Comparison of ENCODE assay signal across 8 cellular contexts in the genomic region with DNA sequence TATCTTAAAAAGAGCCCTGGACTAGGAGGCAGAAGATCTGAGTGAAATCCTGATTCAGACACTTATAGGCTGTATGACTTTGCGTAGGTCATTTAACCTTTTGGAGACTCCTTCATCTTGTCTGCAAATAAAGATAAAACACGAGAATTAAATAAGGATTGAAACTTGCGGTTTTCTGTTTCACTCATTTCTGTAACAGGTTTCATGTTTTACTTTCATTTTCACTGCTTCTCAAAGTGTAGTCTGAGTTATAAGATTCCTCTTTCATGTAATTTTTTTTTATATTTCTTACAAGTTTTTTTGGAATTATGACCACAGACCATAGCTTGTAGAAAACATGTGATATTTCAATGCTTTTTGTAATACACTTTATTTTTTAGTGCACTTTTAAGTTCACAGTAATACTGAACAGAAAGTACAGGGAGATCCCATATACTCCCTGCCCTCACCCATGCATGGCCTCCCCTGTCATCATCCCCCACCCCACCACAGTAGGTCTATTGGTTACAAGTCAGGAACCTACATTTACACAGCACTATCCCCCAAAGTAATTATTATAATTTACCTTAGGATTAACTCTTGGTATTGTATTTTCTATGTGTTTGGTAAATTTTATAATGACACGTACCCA.
A peak's percentile ranks its signal among the peaks of the same experiment; 100 is the strongest.
DNase-seq lines count a peak whose midpoint lies in the region; ATAC-seq and TF ChIP-seq lines count a peak whose summit lies in the region.

No MANE protein-coding gene starts in this region.

- DNase-seq in DND-41 (peak; percentile 71), left lung (no peak), upper lobe of left lung (no peak), SKM-1 treated with dmso at 0.1 percent for 144 hours (lab: John Stamatoyannopoulos, UW; ENCODE audit: unreplicated experiment) (no peak), iPS-NIHi7 (ENCODE audit: extremely low spot score) (no peak)
- peak; percentile 65 for DNase-seq in activated CD8-positive, alpha-beta T cell treated with anti-CD3 and anti-CD28 coated beads for 36 hours

- peak overlapping the region; percentile 59 for H3K27ac Mint-ChIP-seq in activated CD8-positive, alpha-beta T cell treated with anti-CD3 and anti-CD28 coated beads for 36 hours

- intact Hi-C loops in activated CD8-positive, alpha-beta T cell treated with anti-CD3 and anti-CD28 coated beads for 36 hours (cut with micrococcal nuclease): loop anchor here (5.0 to 10.0 kb wide), 2 partner anchors 105 to 768 kb away; no protein-coding TSS in a partner anchor
- intact Hi-C loops in left lung (cut with DNase I): no loop called here

- H3K27me3 Mint-ChIP-seq in activated CD8-positive, alpha-beta T cell treated with anti-CD3 and anti-CD28 coated beads for 36 hours: no peaks in the 10 kb centered on the region

- no peaks in the 10 kb centered on the region for H3K79me2 ChIP-seq in DND-41 (ENCODE audit: insufficient read depth, low read length)

- H2AFZ ChIP-seq in DND-41 (ENCODE audit: low read depth, low read length): peak overlapping the region; percentile 61

- CTCF ChIA-PET in activated CD8-positive, alpha-beta T cell treated with anti-CD3 and anti-CD28 coated beads for 36 hours (lab: Charles Lee): no interaction called here

- H4K20me1 ChIP-seq in DND-41 (ENCODE audit: insufficient read depth, low read length): no peaks in the 10 kb centered on the region

- no peaks in the 10 kb centered on the region for H3K9me3 ChIP-seq in DND-41 (ENCODE audit: insufficient read depth, low read length, severe bottlenecking)
- no peaks in the 10 kb centered on the region for H3K9me3 ChIP-seq in left lung
- H3K9me3 ChIP-seq in upper lobe of left lung: no peaks in the 10 kb centered on the region

- H3K4me2 ChIP-seq in DND-41 (ENCODE audit: insufficient read depth, low read length): peak overlapping the region; percentile 74

- no peak for TF ChIP-seq CTCF in DND-41 (IDR thresholded peaks at IDR 0.05; ENCODE audit: borderline replicate concordance, extremely low read depth, low read length, poor library complexity, severe bottlenecking)
- no peak for TF ChIP-seq CTCF in activated CD8-positive, alpha-beta T cell treated with anti-CD3 and anti-CD28 coated beads for 36 hours (IDR thresholded peaks at IDR 0.05)
- no peak for TF ChIP-seq CTCF in left lung (IDR thresholded peaks at IDR 0.05)
- TF ChIP-seq CTCF in upper lobe of left lung (IDR thresholded peaks at IDR 0.05): no peak

- ATAC-seq in DND-41 (ENCODE audit: insufficient read depth, low read depth): peak; percentile 89
- ATAC-seq in GM19395 (IDR thresholded peaks at IDR 0.05; ENCODE audit: unreplicated experiment): peak; percentile 91
- ATAC-seq in HG03439 (IDR thresholded peaks at IDR 0.05; ENCODE audit: unreplicated experiment): peak; percentile 97
- peak; percentile 86 for ATAC-seq in activated CD8-positive, alpha-beta T cell treated with anti-CD3 and anti-CD28 coated beads for 36 hours
- ATAC-seq in left lung: peak; percentile 67
- peak; percentile 62 to 63 for ATAC-seq in upper lobe of left lung (ENCODE audit: low FRiP score in 2 of 2)

- peak overlapping the region; percentile 56 for H3K9ac ChIP-seq in DND-41 (ENCODE audit: low read depth, low read length)

- H3K4me1 ChIP-seq in DND-41 (ENCODE audit: insufficient read depth, low read length) (peaks cover 46% of the 10 kb centered on the region), left lung (peaks cover 7 to 10% of the 10 kb centered on the region in 2 donors), upper lobe of left lung (peaks cover 3 to 18% (median 13%) of the 10 kb centered on the region in 4 donors)

- peaks cover 43% of the 10 kb centered on the region for H3K4me1 Mint-ChIP-seq in activated CD8-positive, alpha-beta T cell treated with anti-CD3 and anti-CD28 coated beads for 36 hours (ENCODE audit: low read depth)

- peak overlapping the region; percentile 89 for H3K27ac ChIP-seq in DND-41 (ENCODE audit: low read length)
- peak overlapping the region; percentile 26 to 71 for H3K27ac ChIP-seq in left lung
- H3K27ac ChIP-seq in upper lobe of left lung: peak overlapping the region; percentile 12 to 55 (median 49)

- H3K9me3 Mint-ChIP-seq in activated CD8-positive, alpha-beta T cell treated with anti-CD3 and anti-CD28 coated beads for 36 hours: no peaks in the 10 kb centered on the region

- H3K36me3 ChIP-seq in DND-41 (ENCODE audit: insufficient read depth, low read length) (no peaks in the 10 kb centered on the region), left lung (no peaks in the 10 kb centered on the region), upper lobe of left lung (no peaks in the 10 kb centered on the region)

- H3K36me3 Mint-ChIP-seq in activated CD8-positive, alpha-beta T cell treated with anti-CD3 and anti-CD28 coated beads for 36 hours (ENCODE audit: low read depth): no peaks in the 10 kb centered on the region

- TF ChIP-seq POLR2A in upper lobe of left lung (IDR thresholded peaks at IDR 0.05): no peak

- H3K4me3 Mint-ChIP-seq in activated CD8-positive, alpha-beta T cell treated with anti-CD3 and anti-CD28 coated beads for 36 hours: peak overlapping the region; percentile 30

- 31 to 37% methylated on average over 4 of the region's 4 CpGs for WGBS in upper lobe of left lung, 2 donors

- H3K27me3 ChIP-seq in DND-41 (ENCODE audit: insufficient read depth, low read length, poor library complexity) (no peaks in the 10 kb centered on the region), left lung (no peaks in the 10 kb centered on the region), upper lobe of left lung (no peaks in the 10 kb centered on the region)

- POLR2A ChIA-PET in activated CD8-positive, alpha-beta T cell treated with anti-CD3 and anti-CD28 coated beads for 36 hours (lab: Charles Lee): no interaction called here

- no peak for TF ChIP-seq EP300 in upper lobe of left lung (IDR thresholded peaks at IDR 0.05)

- H3K4me3 ChIP-seq in DND-41 (ENCODE audit: low read depth in 1 of 2, low read length in 2 of 2): peak overlapping the region; percentile 4 to 49; a peak in 3 of 4 replicates
- peak overlapping the region in 1 of 2 donors; percentile 10 for H3K4me3 ChIP-seq in left lung
- peak overlapping the region in 3 of 4 donors; percentile 14 to 38 (median 37) for H3K4me3 ChIP-seq in upper lobe of left lung

Comparison
In these comparisons a context has a peak if more than half of its experiments do, and no peak if none do; other contexts are left out.
1. DNase-seq: peak in DND-41 (single experiment) and activated CD8-positive, alpha-beta T cell treated with anti-CD3 and anti-CD28 coated beads for 36 hours (single experiment); none in left lung (0 of 2), upper lobe of left lung (0 of 2), SKM-1 treated with dmso at 0.1 percent for 144 hours (single experiment) and iPS-NIHi7 (single experiment).
2. Peak in every context shown above with its lines, with median percentiles within 50 percentile points of each other: ATAC-seq and H3K27ac ChIP-seq.